Comparison of ENCODE assay signal across 2 cellular contexts in the genomic region with DNA sequence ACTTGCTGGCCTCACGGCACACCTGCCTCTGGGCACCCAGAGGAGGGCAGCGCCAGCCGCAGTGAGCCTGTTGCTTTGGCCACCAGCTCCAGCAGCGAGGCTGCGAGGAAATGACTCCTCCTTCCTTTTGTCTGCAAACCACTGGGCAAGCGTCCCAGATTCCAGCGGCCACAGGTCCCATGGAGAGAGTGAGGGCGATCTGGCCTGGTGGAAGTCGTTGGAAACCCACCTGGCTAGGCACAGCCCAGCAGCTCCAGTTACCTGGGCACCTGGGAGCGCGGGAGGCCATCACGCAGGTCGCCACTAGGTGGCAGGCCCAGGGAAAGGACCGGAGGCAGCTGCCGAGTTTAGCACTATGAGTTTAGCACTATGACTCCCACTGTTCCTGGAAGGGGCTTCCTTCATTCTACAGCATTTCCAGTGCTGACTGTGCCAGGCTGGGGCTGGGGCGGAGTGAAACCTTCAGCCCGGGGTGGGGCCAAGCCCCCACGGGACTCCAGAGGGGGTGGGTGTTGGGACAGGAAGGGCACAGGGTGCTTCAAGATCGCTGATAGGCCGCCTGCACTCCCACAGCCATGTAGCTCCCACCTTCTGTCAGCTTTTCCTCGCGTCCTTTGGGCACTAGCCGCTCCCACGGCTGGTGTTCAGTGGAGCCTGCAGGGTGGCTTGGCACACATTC.
TF ChIP-seq lines count a peak whose summit lies in the region.

No MANE protein-coding gene starts in this region.

TF ChIP-seq in K562, 482 proteins besides CTCF, POLR2A, EP300 and RAD21 (continued from another document):
- TF ChIP-seq HMGXB4 (CRISPR knock-in tag; IDR thresholded peaks at IDR 0.05): no peak
- TF ChIP-seq, protein P1, sequence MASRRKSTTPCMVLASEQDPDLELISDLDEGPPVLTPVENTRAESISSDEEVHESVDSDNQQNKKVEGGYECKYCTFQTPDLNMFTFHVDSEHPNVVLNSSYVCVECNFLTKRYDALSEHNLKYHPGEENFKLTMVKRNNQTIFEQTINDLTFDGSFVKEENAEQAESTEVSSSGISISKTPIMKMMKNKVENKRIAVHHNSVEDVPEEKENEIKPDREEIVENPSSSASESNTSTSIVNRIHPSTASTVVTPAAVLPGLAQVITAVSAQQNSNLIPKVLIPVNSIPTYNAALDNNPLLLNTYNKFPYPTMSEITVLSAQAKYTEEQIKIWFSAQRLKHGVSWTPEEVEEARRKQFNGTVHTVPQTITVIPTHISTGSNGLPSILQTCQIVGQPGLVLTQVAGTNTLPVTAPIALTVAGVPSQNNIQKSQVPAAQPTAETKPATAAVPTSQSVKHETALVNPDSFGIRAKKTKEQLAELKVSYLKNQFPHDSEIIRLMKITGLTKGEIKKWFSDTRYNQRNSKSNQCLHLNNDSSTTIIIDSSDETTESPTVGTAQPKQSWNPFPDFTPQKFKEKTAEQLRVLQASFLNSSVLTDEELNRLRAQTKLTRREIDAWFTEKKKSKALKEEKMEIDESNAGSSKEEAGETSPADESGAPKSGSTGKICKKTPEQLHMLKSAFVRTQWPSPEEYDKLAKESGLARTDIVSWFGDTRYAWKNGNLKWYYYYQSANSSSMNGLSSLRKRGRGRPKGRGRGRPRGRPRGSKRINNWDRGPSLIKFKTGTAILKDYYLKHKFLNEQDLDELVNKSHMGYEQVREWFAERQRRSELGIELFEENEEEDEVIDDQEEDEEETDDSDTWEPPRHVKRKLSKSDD (conservative IDR thresholded peaks at IDR 0.05; ENCODE audit: low read length): no peak
- peak; percentile 63 for TF ChIP-seq SMC3 (conservative IDR thresholded peaks at IDR 0.05; ENCODE audit: insufficient read depth, low read depth, low read length)
- no peak for TF ChIP-seq RHOXF2B (CRISPR knock-in tag; conservative IDR thresholded peaks at IDR 0.05)
- peak; percentile 75; the same call in 1 of the 2 replicates for TF ChIP-seq CTBP1 (IDR thresholded peaks at IDR 0.05; ENCODE audit: borderline replicate concordance)
- no peak for TF ChIP-seq TCF3 (CRISPR knock-in tag; IDR thresholded peaks at IDR 0.05)
- no peak for TF ChIP-seq ZNF511 (CRISPR knock-in tag; IDR thresholded peaks at IDR 0.05)
- peak; percentile 91 for TF ChIP-seq XRCC5 (IDR thresholded peaks at IDR 0.05; ENCODE audit: low read depth, low read length)
- TF ChIP-seq NFIX (CRISPR knock-in tag; IDR thresholded peaks at IDR 0.05; ENCODE audit: low read depth): no peak
- TF ChIP-seq SMARCA4 (IDR thresholded peaks at IDR 0.05): no peak
- no peak for TF ChIP-seq HNRNPUL1 (IDR thresholded peaks at IDR 0.05; ENCODE audit: low read length)
- TF ChIP-seq ZNF274 (IDR thresholded peaks at IDR 0.05; ENCODE audit: borderline replicate concordance, low read depth, low read length): no peak
- TF ChIP-seq NR2F6 (CRISPR knock-in tag; IDR thresholded peaks at IDR 0.05): no peak
- no peak for TF ChIP-seq E2F8 (IDR thresholded peaks at IDR 0.05; ENCODE audit: low read depth, partially characterized antibody)
- TF ChIP-seq TOE1 (IDR thresholded peaks at IDR 0.05; ENCODE audit: borderline replicate concordance): 0 out of 2 replicates have a peak, but pooled peaks have one; percentile 20
- TF ChIP-seq TOE1 (CRISPR knock-in tag; IDR thresholded peaks at IDR 0.05; ENCODE audit: borderline replicate concordance, low read depth): no peak

TF ChIP-seq in HepG2, 621 proteins besides CTCF, POLR2A, EP300 and RAD21 (continued from another document):
- no peak for TF ChIP-seq AHDC1 (CRISPR knock-in tag; IDR thresholded peaks at IDR 0.05; ENCODE audit: borderline replicate concordance)
- TF ChIP-seq ZNF501 (CRISPR knock-in tag; IDR thresholded peaks at IDR 0.05): no peak
- no peak for TF ChIP-seq ZNF382 (CRISPR knock-in tag; IDR thresholded peaks at IDR 0.05; ENCODE audit: borderline replicate concordance)
- no peak for TF ChIP-seq MLXIP (CRISPR knock-in tag; IDR thresholded peaks at IDR 0.05; ENCODE audit: borderline replicate concordance)
- TF ChIP-seq ZNF605 (CRISPR knock-in tag; IDR thresholded peaks at IDR 0.05): 0 out of 2 replicates have a peak, but pooled peaks have one; percentile 20
- no peak for TF ChIP-seq ZNF484 (CRISPR knock-in tag; IDR thresholded peaks at IDR 0.05; ENCODE audit: borderline replicate concordance, low read depth)
- peak; percentile 58; the same call in 1 of the 2 replicates for TF ChIP-seq HNRNPL (IDR thresholded peaks at IDR 0.05; ENCODE audit: low read depth, low read length)
- TF ChIP-seq SP1 (IDR thresholded peaks at IDR 0.05): no peak
- no peak for TF ChIP-seq SP1 (CRISPR knock-in tag; IDR thresholded peaks at IDR 0.05)
- peak; percentile 68 for TF ChIP-seq ZNF777 (CRISPR knock-in tag; IDR thresholded peaks at IDR 0.05)
- TF ChIP-seq PCBP1 (IDR thresholded peaks at IDR 0.05; ENCODE audit: borderline replicate concordance, low read depth, low read length): 0 out of 2 replicates have a peak, but pooled peaks have one; percentile 58
- no peak for TF ChIP-seq ZNF33B (CRISPR knock-in tag; IDR thresholded peaks at IDR 0.05)
- no peak for TF ChIP-seq ZNF383 (CRISPR knock-in tag; IDR thresholded peaks at IDR 0.05; ENCODE audit: borderline replicate concordance)
- no peak for TF ChIP-seq NR0B2 (CRISPR knock-in tag; IDR thresholded peaks at IDR 0.05)
